16 cellular contexts compared by ENCODE assay signal in the genomic region with DNA sequence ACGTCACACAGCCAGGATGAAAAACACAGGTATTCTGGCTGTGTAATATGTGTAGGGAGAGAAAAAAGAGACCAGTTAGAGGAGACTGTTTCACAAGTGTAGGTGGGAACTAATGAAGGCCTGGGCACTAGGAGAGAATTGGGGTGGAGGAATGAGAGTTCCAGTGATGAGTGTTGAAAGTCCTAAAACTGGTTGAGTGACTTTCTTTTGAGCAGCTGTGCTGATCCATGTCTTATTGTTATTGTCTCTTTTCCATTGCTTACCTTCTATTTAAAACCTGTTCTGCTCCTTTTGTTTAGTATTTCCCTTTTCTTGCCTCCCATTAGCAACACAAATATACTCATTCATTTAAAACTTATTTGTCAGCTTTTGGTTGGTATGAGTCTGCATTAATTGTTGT.
DNase-seq lines count a peak whose midpoint lies in the region; ATAC-seq and TF ChIP-seq lines count a peak whose summit lies in the region.
"Had no signal": no experiment of that assay in that cellular context is flagged by ENCODE, and none has a peak within 500 bp of the region (broad histone marks: within the 10 kb centered on the region; RNA-seq: fewer than 3 reads in every experiment).

No MANE protein-coding gene starts in this region.

- H3K4me3 Mint-ChIP-seq in GM23338 (peak overlapping the region; percentile 50), chondrocyte (ENCODE audit: unreplicated experiment) (no peak overlapping the region), osteocyte (ENCODE audit: unreplicated experiment) (no peak overlapping the region)
- H3K4me3 Mint-ChIP-seq: naive B cell had no signal

- intact Hi-C loops in sciatic nerve (cut with DNase I), result no loop called here

- H2AFZ ChIP-seq in GM23338, result no peak overlapping the region

- H3K9me3 Mint-ChIP-seq in GM23338 (no peaks in the 10 kb centered on the region), chondrocyte (ENCODE audit: low read depth) (no peaks in the 10 kb centered on the region), osteocyte (ENCODE audit: unreplicated experiment) (no peaks in the 10 kb centered on the region)

- H3K4me3 ChIP-seq in GM23338, result peak overlapping the region; percentile 19
- H3K4me3 ChIP-seq: coronary artery had no signal

- H3K27me3 Mint-ChIP-seq in GM23338 (ENCODE audit: insufficient read depth, low read depth, poor library complexity) (peaks cover 2% of the 10 kb centered on the region), chondrocyte (ENCODE audit: low read depth) (no peaks in the 10 kb centered on the region), osteocyte (ENCODE audit: unreplicated experiment) (no peaks in the 10 kb centered on the region)
- H3K27me3 Mint-ChIP-seq: naive B cell had no signal

- no peaks in the 10 kb centered on the region for H3F3A ChIP-seq in GM23338 (replicated peaks; ENCODE audit: low read depth)

- TF ChIP-seq CTCF in GM23338 (conservative IDR thresholded peaks at IDR 0.05; ENCODE audit: low read depth in 2 of 2), result no peak
- TF ChIP-seq CTCF in chondrocyte (IDR thresholded peaks at IDR 0.05), result no peak
- no peak for TF ChIP-seq CTCF in osteocyte (IDR thresholded peaks at IDR 0.05)

- peak overlapping the region; percentile 94 for H3K27ac ChIP-seq in GM23338 (ENCODE audit: low read depth)
- H3K27ac ChIP-seq: coronary artery had no signal

- ATAC-seq in GM23338, result peak; percentile 66
- ATAC-seq in sciatic nerve, result no peak
- ATAC-seq in HG02798 (IDR thresholded peaks at IDR 0.05; ENCODE audit: poor library complexity, unreplicated experiment), result no peak
- no peak for ATAC-seq in HG03354 (IDR thresholded peaks at IDR 0.05; ENCODE audit: poor library complexity, severe bottlenecking, unreplicated experiment)
- ATAC-seq: left ventricle myocardium superior had no signal

- no peaks in the 10 kb centered on the region for H4K20me1 ChIP-seq in GM23338 (replicated peaks; ENCODE audit: insufficient read depth)

- H3K36me3 ChIP-seq in GM23338 (ENCODE audit: insufficient read depth), result no peaks in the 10 kb centered on the region

- no peaks in the 10 kb centered on the region for H3K27me3 ChIP-seq in GM23338 (ENCODE audit: insufficient read depth)

- H3K4me2 ChIP-seq in GM23338, result peak overlapping the region; percentile 61

- H3K79me2 ChIP-seq in GM23338 (replicated peaks; ENCODE audit: insufficient read depth), result peaks cover 17% of the 10 kb centered on the region; the same call in 1 of the 2 replicates

- H3K27ac Mint-ChIP-seq in GM23338, result peak overlapping the region; percentile 88
- H3K27ac Mint-ChIP-seq in chondrocyte (ENCODE audit: unreplicated experiment), result peak overlapping the region; percentile 4
- peak overlapping the region; percentile 71 for H3K27ac Mint-ChIP-seq in osteocyte (ENCODE audit: unreplicated experiment)

- peaks cover 65% of the 10 kb centered on the region for H3K4me1 ChIP-seq in GM23338 (ENCODE audit: insufficient read depth)

- H3K4me1 Mint-ChIP-seq in GM23338 (peaks cover 54% of the 10 kb centered on the region), chondrocyte (ENCODE audit: low read depth) (peaks cover 58% of the 10 kb centered on the region), osteocyte (ENCODE audit: unreplicated experiment) (peaks cover 69% of the 10 kb centered on the region)

- peaks cover 3% of the 10 kb centered on the region; the same call in 1 of the 3 replicates for H3K36me3 Mint-ChIP-seq in GM23338 (ENCODE audit: low read depth)
- H3K36me3 Mint-ChIP-seq in chondrocyte (ENCODE audit: low read depth), result peaks cover 9% of the 10 kb centered on the region
- H3K36me3 Mint-ChIP-seq in osteocyte (ENCODE audit: unreplicated experiment), result peaks cover 17% of the 10 kb centered on the region

- H3K9me2 ChIP-seq in GM23338 (ENCODE audit: insufficient read depth), result no peaks in the 10 kb centered on the region

- DNase-seq in GM23338 (ENCODE audit: low spot score), result peak; percentile 47
- DNase-seq in LoVo (ENCODE audit: low spot score), result peak; percentile 36
- DNase-seq in chondrocyte (ENCODE audit: low spot score), result no peak
- no peak for DNase-seq in osteocyte (ENCODE audit: extremely low spot score, unreplicated experiment)
- no peak for DNase-seq in sciatic nerve (ENCODE audit: low spot score)
- no peak for DNase-seq in glomerular visceral epithelial cell (ENCODE audit: extremely low spot score)
- DNase-seq: activated effector memory CD4-positive, alpha-beta T cell treated with anti-CD3 and anti-CD28 coated beads, Interleukin-2, amount 50 U/mL, for 16 hours; aorta; hippocampal formation; left ventricle myocardium superior; naive B cell; NCI-H187; NCI-H526 had no signal

TF ChIP-seq in GM23338, 12 proteins besides CTCF, POLR2A, EP300 and RAD21:
- TF ChIP-seq EZH2 (IDR thresholded peaks at IDR 0.05; ENCODE audit: low read depth, unreplicated experiment), result no peak
- 0 out of 2 replicates have a peak, but pooled peaks have one; percentile 9 for TF ChIP-seq CREB1 (CRISPR knock-in tag; IDR thresholded peaks at IDR 0.05; ENCODE audit: low read depth)
- TF ChIP-seq, protein P1, sequence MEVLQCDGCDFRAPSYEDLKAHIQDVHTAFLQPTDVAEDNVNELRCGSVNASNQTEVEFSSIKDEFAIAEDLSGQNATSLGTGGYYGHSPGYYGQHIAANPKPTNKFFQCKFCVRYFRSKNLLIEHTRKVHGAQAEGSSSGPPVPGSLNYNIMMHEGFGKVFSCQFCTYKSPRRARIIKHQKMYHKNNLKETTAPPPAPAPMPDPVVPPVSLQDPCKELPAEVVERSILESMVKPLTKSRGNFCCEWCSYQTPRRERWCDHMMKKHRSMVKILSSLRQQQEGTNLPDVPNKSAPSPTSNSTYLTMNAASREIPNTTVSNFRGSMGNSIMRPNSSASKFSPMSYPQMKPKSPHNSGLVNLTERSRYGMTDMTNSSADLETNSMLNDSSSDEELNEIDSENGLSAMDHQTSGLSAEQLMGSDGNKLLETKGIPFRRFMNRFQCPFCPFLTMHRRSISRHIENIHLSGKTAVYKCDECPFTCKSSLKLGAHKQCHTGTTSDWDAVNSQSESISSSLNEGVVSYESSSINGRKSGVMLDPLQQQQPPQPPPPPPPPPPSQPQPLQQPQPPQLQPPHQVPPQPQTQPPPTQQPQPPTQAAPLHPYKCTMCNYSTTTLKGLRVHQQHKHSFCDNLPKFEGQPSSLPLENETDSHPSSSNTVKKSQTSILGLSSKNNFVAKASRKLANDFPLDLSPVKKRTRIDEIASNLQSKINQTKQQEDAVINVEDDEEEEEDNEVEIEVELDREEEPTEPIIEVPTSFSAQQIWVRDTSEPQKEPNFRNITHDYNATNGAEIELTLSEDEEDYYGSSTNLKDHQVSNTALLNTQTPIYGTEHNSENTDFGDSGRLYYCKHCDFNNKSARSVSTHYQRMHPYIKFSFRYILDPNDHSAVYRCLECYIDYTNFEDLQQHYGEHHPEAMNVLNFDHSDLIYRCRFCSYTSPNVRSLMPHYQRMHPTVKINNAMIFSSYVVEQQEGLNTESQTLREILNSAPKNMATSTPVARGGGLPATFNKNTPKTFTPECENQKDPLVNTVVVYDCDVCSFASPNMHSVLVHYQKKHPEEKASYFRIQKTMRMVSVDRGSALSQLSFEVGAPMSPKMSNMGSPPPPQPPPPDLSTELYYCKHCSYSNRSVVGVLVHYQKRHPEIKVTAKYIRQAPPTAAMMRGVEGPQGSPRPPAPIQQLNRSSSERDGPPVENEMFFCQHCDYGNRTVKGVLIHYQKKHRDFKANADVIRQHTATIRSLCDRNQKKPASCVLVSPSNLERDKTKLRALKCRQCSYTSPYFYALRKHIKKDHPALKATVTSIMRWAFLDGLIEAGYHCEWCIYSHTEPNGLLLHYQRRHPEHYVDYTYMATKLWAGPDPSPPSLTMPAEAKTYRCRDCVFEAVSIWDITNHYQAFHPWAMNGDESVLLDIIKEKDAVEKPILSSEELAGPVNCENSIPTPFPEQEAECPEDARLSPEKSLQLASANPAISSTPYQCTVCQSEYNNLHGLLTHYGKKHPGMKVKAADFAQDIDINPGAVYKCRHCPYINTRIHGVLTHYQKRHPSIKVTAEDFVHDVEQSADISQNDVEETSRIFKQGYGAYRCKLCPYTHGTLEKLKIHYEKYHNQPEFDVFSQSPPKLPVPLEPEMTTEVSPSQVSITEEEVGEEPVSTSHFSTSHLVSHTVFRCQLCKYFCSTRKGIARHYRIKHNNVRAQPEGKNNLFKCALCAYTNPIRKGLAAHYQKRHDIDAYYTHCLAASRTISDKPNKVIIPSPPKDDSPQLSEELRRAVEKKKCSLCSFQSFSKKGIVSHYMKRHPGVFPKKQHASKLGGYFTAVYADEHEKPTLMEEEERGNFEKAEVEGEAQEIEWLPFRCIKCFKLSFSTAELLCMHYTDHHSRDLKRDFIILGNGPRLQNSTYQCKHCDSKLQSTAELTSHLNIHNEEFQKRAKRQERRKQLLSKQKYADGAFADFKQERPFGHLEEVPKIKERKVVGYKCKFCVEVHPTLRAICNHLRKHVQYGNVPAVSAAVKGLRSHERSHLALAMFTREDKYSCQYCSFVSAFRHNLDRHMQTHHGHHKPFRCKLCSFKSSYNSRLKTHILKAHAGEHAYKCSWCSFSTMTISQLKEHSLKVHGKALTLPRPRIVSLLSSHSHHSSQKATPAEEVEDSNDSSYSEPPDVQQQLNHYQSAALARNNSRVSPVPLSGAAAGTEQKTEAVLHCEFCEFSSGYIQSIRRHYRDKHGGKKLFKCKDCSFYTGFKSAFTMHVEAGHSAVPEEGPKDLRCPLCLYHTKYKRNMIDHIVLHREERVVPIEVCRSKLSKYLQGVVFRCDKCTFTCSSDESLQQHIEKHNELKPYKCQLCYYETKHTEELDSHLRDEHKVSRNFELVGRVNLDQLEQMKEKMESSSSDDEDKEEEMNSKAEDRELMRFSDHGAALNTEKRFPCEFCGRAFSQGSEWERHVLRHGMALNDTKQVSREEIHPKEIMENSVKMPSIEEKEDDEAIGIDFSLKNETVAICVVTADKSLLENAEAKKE (CRISPR knock-in tag; IDR thresholded peaks at IDR 0.05), result 0 out of 2 replicates have a peak, but pooled peaks have one; percentile 19

Comparison
In these comparisons a context has a peak if more than half of its experiments do, and no peak if none do; other contexts are left out.
1. DNase-seq: peak in GM23338 (single experiment) and LoVo (single experiment); none in chondrocyte (single experiment), osteocyte (single experiment), sciatic nerve (single experiment) and glomerular visceral epithelial cell (single experiment).
2. H3K27ac Mint-ChIP-seq: peak in every context shown above with its lines; median percentile 88 in GM23338; 71 in osteocyte; 4 in chondrocyte.